9 cellular contexts compared by ENCODE assay signal in the genomic region with DNA sequence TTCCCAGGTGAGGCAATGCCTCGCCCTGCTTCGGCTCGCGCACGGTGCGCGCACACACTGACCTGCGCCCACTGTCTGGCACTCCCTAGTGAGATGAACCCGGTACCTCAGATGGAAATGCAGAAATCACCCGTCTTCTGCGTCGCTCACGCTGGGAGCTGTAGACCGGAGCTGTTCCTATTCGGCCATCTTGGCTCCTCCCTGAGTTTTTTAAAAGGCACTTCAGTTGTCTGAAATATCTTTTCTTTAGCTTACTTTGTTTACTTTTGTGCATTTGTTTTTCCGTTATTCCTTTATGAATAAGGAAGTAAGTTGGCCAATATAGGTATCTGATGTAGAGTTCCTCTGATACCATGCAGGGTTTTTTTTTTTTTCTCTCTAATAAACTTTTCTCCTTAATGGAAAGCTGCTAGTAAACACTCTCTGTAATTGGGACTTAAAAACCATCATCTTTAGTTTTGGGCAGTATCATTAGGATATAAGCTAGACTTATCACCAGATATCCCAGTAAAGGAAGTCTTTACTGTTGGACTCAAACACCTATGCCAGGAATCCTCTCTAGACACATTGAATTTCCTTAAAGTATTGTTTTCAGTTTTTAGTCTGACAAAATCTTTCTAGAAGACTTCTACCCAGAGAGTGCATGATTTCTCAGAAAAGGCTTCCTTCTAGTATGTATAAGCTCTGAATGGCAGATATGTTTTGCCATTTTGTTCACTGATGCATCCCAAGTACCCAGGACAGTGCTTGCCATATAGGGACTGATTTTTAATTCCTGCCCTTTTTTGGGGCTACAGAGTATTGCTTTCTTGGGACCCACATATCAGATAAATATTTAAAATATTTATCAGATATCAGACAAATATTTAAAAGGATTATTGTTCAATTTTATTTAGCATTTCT. TPM values are rescaled to one million over a fixed set of nuclear protein-coding genes. Genes with fewer than 3 reads are reported as not detected.
DNase-seq lines count a peak whose midpoint lies in the region; ATAC-seq lines count a peak whose summit lies in the region.
"Had no signal": no experiment of that assay in that cellular context is flagged by ENCODE, and none has a peak within 500 bp of the region (broad histone marks: within the 10 kb centered on the region; RNA-seq: fewer than 3 reads in every experiment).

No MANE protein-coding gene starts in this region.

- 7% methylated on average over 7 of the region's 16 CpGs for WGBS in thymus

- H3K27ac Mint-ChIP-seq in activated T-helper 1 cell treated with anti-CD3 and anti-CD28 coated beads, Interleukin-12 subunit alpha, Interleukin-12 subunit beta, Interleukin-2, Interleukin-4 antibody, amounts not matched to agents 30 ng/mL and 10 ng/mL and 1 ng/mL, durations not matched to agents 14 hours and 24 hours and 36 hours, result peak overlapping the region; percentile 79

- no peak for DNase-seq in activated T-cell treated with anti-CD3 and anti-CD28 coated beads, Interleukin-2, amount 50 U/mL, for 4 hours
- no peak for DNase-seq in activated T-cell treated with anti-CD3 and anti-CD28 coated beads, Interleukin-2, amount 50 U/mL, for 48 hours
- no peak for DNase-seq in activated T-helper 1 cell treated with anti-CD3 and anti-CD28 coated beads, Interleukin-12 subunit alpha, Interleukin-12 subunit beta, Interleukin-2, Interleukin-4 antibody, amounts not matched to agents 30 ng/mL and 10 ng/mL and 1 ng/mL, durations not matched to agents 14 hours and 24 hours and 36 hours (ENCODE audit: low spot score)
- DNase-seq in kidney tubule cell (ENCODE audit: low spot score) (peak; percentile 17), medulla oblongata (ENCODE audit: extremely low spot score) (no peak), occipital lobe (lab: John Stamatoyannopoulos, UW) (no peak), Kasumi-1 (lab: John Stamatoyannopoulos, UW) (no peak)

- no peaks in the 10 kb centered on the region for H3K27me3 ChIP-seq in thymus (ENCODE audit: control insufficient read depth, insufficient read depth)

- no peaks in the 10 kb centered on the region for H3K9me3 ChIP-seq in thymus (ENCODE audit: control insufficient read depth)

- H3K4me3 ChIP-seq in thymus (ENCODE audit: low read length), result peak overlapping the region; percentile 10

- no peaks in the 10 kb centered on the region for H3K36me3 ChIP-seq in thymus (ENCODE audit: control insufficient read depth, insufficient read depth)

- ATAC-seq in activated T-cell treated with anti-CD3 and anti-CD28 coated beads, Interleukin-2, amount 50 U/mL, for 4 hours, result no peak

- no peak overlapping the region for H3K27ac ChIP-seq in thymus (ENCODE audit: low read depth)
- H3K27ac ChIP-seq: C4-2B had no signal

- intact Hi-C loops in activated T-helper 1 cell treated with anti-CD3 and anti-CD28 coated beads, Interleukin-12 subunit alpha, Interleukin-12 subunit beta, Interleukin-2, Interleukin-4 antibody, amounts not matched to agents 30 ng/mL and 10 ng/mL and 1 ng/mL, durations not matched to agents 14 hours and 24 hours and 36 hours (cut with micrococcal nuclease), result no loop called here

- H3K9me3 Mint-ChIP-seq in activated T-cell treated with anti-CD3 and anti-CD28 coated beads, Interleukin-2, amount 50 U/mL, for 4 hours, result no peaks in the 10 kb centered on the region
- H3K9me3 Mint-ChIP-seq in activated T-helper 1 cell treated with anti-CD3 and anti-CD28 coated beads, Interleukin-12 subunit alpha, Interleukin-12 subunit beta, Interleukin-2, Interleukin-4 antibody, amounts not matched to agents 30 ng/mL and 10 ng/mL and 1 ng/mL, durations not matched to agents 14 hours and 24 hours and 36 hours, result no peaks in the 10 kb centered on the region

- H3K36me3 Mint-ChIP-seq in activated T-cell treated with anti-CD3 and anti-CD28 coated beads, Interleukin-2, amount 50 U/mL, for 4 hours (ENCODE audit: insufficient read depth), result peaks cover 7% of the 10 kb centered on the region
- H3K36me3 Mint-ChIP-seq in activated T-helper 1 cell treated with anti-CD3 and anti-CD28 coated beads, Interleukin-12 subunit alpha, Interleukin-12 subunit beta, Interleukin-2, Interleukin-4 antibody, amounts not matched to agents 30 ng/mL and 10 ng/mL and 1 ng/mL, durations not matched to agents 14 hours and 24 hours and 36 hours (ENCODE audit: low read depth), result peaks cover 3% of the 10 kb centered on the region

- H3K4me1 Mint-ChIP-seq in activated T-cell treated with anti-CD3 and anti-CD28 coated beads, Interleukin-2, amount 50 U/mL, for 4 hours (ENCODE audit: low read depth), result peaks cover 8% of the 10 kb centered on the region
- H3K4me1 Mint-ChIP-seq in activated T-helper 1 cell treated with anti-CD3 and anti-CD28 coated beads, Interleukin-12 subunit alpha, Interleukin-12 subunit beta, Interleukin-2, Interleukin-4 antibody, amounts not matched to agents 30 ng/mL and 10 ng/mL and 1 ng/mL, durations not matched to agents 14 hours and 24 hours and 36 hours (ENCODE audit: low read depth), result peaks cover 11% of the 10 kb centered on the region

- no peaks in the 10 kb centered on the region for H3K4me1 ChIP-seq in thymus (ENCODE audit: control insufficient read depth, insufficient read depth, low read length)

- peak overlapping the region; percentile 82 for H3K4me3 Mint-ChIP-seq in activated T-cell treated with anti-CD3 and anti-CD28 coated beads, Interleukin-2, amount 50 U/mL, for 4 hours
- H3K4me3 Mint-ChIP-seq in activated T-helper 1 cell treated with anti-CD3 and anti-CD28 coated beads, Interleukin-12 subunit alpha, Interleukin-12 subunit beta, Interleukin-2, Interleukin-4 antibody, amounts not matched to agents 30 ng/mL and 10 ng/mL and 1 ng/mL, durations not matched to agents 14 hours and 24 hours and 36 hours, result peak overlapping the region; percentile 87

- H3K27me3 Mint-ChIP-seq in activated T-cell treated with anti-CD3 and anti-CD28 coated beads, Interleukin-2, amount 50 U/mL, for 4 hours (ENCODE audit: low read depth), result no peaks in the 10 kb centered on the region
- no peaks in the 10 kb centered on the region for H3K27me3 Mint-ChIP-seq in activated T-helper 1 cell treated with anti-CD3 and anti-CD28 coated beads, Interleukin-12 subunit alpha, Interleukin-12 subunit beta, Interleukin-2, Interleukin-4 antibody, amounts not matched to agents 30 ng/mL and 10 ng/mL and 1 ng/mL, durations not matched to agents 14 hours and 24 hours and 36 hours (ENCODE audit: insufficient read depth)

RNA-seq across cellular contexts. Expression of a gene that starts 35.8 kb away (rescaled TPM):
- total RNA-seq in activated T-cell treated with anti-CD3 and anti-CD28 coated beads, Interleukin-2, amount 50 U/mL, for 4 hours, result under 1 TPM; 0.16 to 0.87 (median 0.25) TPM
- total RNA-seq in activated T-helper 1 cell treated with anti-CD3 and anti-CD28 coated beads, Interleukin-12 subunit alpha, Interleukin-12 subunit beta, Interleukin-2, Interleukin-4 antibody, amounts not matched to agents 30 ng/mL and 10 ng/mL and 1 ng/mL, durations not matched to agents 14 hours and 24 hours and 36 hours, result not detected in 2 replicates
- 5.8 TPM for polyA plus RNA-seq in thymus
- total RNA-seq in occipital lobe, result 0.47 TPM
